Comparison of ENCODE assay signal across 28 cellular contexts in the genomic region with DNA sequence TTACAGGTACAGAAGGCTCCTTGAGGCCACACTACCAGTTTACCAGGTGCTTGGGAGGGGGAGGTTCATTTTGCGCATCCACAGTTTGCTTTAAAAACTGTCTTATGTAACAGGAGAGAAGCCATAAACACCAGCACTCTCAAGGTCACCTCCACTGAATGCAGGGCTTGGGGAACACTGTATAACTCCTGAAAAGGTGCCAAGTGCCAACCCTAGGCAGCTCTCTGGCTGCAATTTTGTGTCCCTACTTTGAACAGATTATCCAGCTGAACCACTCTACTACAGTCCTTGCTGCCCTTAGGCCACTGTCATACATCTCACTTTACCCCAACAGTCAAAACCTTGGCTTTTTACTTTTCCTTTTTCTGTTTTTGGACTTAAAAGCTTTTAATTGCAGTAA.
"Had no signal": no experiment of that assay in that cellular context is flagged by ENCODE, and none has a peak within 500 bp of the region (broad histone marks: within the 10 kb centered on the region; RNA-seq: fewer than 3 reads in every experiment).

No MANE protein-coding gene starts in this region.

- H3K4me3 ChIP-seq: ascending aorta, breast epithelium, cardiac muscle cell, colonic mucosa, esophagus squamous epithelium, gastroesophageal sphincter had no signal

- H3K36me3 ChIP-seq: ascending aorta, breast epithelium, cardiac muscle cell, colonic mucosa, esophagus squamous epithelium, gastroesophageal sphincter had no signal

- H3K27ac ChIP-seq: ascending aorta, breast epithelium, cardiac muscle cell, colonic mucosa, epithelial cell of prostate, esophagus squamous epithelium, gastroesophageal sphincter, VCaP had no signal

- H3K4me1 ChIP-seq: ascending aorta, breast epithelium, colonic mucosa, esophagus squamous epithelium, gastroesophageal sphincter had no signal

- ATAC-seq: activated naive CD4-positive, alpha-beta T cell treated with anti-CD3 and anti-CD28 coated beads, Interleukin-2, amount 50 U/mL, for 72 hours; activated T-cell treated with anti-CD3 and anti-CD28 coated beads, Interleukin-2, amount 50 U/mL, for 72 hours; gastroesophageal sphincter; WTC11 had no signal

- H3K9me3 ChIP-seq: ascending aorta, breast epithelium, colonic mucosa, esophagus squamous epithelium, gastroesophageal sphincter had no signal

- H3K27me3 ChIP-seq: ascending aorta, breast epithelium, cardiac muscle cell, colonic mucosa, esophagus squamous epithelium, gastroesophageal sphincter had no signal

- DNase-seq: activated CD4-positive, alpha-beta memory T cell treated with anti-CD3 and anti-CD28 coated beads, Interleukin-2, amount 10 ng/mL, durations not matched to agents 7 days and 5 days; activated CD4-positive, alpha-beta T cell treated with anti-CD3 and anti-CD28 coated beads for 1 hour; activated CD4-positive, alpha-beta T cell treated with anti-CD3 and anti-CD28 coated beads for 4 hours; activated CD4-positive, alpha-beta T cell treated with anti-CD3 and anti-CD28 coated beads, Interleukin-2, amount 10 ng/mL, durations not matched to agents 7 days and 5 days; activated CD4-positive, alpha-beta T cell treated with anti-CD3 and anti-CD28 coated beads, Interleukin-2, amount 50 U/mL, for 4 hours; activated CD8-positive, alpha-beta memory T cell treated with anti-CD3 and anti-CD28 coated beads, Interleukin-2, amount 50 U/mL, for 48 hours; activated gamma-delta T cell; activated naive CD4-positive, alpha-beta T cell; activated naive CD4-positive, alpha-beta T cell treated with anti-CD3 and anti-CD28 coated beads, Interleukin-2, amount 10 ng/mL, durations not matched to agents 7 days and 5 days; activated naive CD8-positive, alpha-beta T cell treated with anti-CD3 and anti-CD28 coated beads, Interleukin-2, amount 10 ng/mL, durations not matched to agents 7 days and 5 days; activated T-cell treated with anti-CD3 and anti-CD28 coated beads for 4 hours; activated T-cell treated with anti-CD3 and anti-CD28 coated beads, Interleukin-2, amount 50 U/mL, for 24 hours; activated T-cell treated with anti-CD3 and anti-CD28 coated beads, Interleukin-2, amount 50 U/mL, for 72 hours; central memory CD4-positive, alpha-beta T cell; cerebellar nuclear complex; colonic mucosa; effector CD8-positive, alpha-beta T cell; esophagus squamous epithelium; foreskin melanocyte; T-helper 2 cell had no signal
